1 cellular context compared by ENCODE assay signal in the genomic region with DNA sequence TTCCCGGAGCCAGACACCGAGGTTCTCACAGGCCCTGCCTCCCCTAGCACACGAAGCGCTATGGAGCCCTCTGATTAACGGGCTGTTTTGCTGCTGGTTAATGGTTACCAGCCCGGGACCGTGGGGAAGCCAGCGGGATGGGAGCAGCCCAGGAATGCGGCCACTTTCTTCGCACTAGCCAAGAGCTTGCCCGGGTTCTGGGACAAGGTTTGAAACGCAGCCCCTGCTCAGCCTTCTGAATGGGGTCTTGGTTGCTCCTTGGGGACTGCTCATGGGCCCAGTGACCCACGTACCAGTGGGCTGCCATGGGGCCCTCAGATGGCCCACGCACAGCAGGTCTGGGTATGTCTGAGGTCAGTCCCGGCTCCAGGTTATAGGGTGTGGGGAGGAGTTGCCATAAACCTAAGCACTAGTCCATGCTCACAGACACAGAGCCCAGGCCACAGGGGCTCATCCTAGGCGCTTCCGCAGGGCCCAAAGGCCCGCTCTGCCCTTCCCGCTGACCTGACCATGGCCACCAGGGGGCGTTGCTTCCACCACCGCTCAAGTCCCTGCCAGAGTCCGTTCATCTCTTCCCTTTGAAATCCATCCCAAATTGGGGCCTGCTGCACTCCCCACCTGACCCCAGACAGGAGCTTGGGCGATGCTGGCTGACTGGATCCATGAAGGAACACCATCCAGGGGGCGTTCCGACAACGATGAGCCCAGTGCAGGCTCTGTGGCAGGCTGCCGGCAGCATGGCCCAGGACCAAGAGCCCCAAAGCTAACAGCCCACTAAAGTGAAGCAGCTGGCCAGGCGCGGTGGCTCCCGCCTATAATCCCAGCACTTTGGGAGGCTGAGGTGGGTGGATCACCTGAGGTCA.
TF ChIP-seq lines count a peak whose summit lies in the region.

No MANE protein-coding gene starts in this region.

TF ChIP-seq in HepG2, 621 proteins besides CTCF, POLR2A, EP300 and RAD21 (continued from another document and continues in another):
- TF ChIP-seq ZNF784 (CRISPR knock-in tag; IDR thresholded peaks at IDR 0.05; ENCODE audit: borderline replicate concordance) (peak; percentile 63; the same call in 1 of the 2 replicates), JUNB (CRISPR knock-in tag; IDR thresholded peaks at IDR 0.05; ENCODE audit: borderline replicate concordance) (no peak), ZBTB37 (CRISPR knock-in tag; IDR thresholded peaks at IDR 0.05) (no peak), ZNF883 (CRISPR knock-in tag; IDR thresholded peaks at IDR 0.05; ENCODE audit: not compliant biosample characterization) (peak; percentile 41), POGZ (CRISPR knock-in tag; IDR thresholded peaks at IDR 0.05) (no peak), PHF8 (CRISPR knock-in tag; IDR thresholded peaks at IDR 0.05) (no peak; the same call in none of the 2 replicates), MYC (CRISPR knock-in tag; IDR thresholded peaks at IDR 0.05; ENCODE audit: borderline replicate concordance) (no peak), ZNF251 (CRISPR knock-in tag; IDR thresholded peaks at IDR 0.05) (no peak), HNRNPUL1 (IDR thresholded peaks at IDR 0.05; ENCODE audit: low read depth, low read length) (no peak), CEBPG (CRISPR knock-in tag; IDR thresholded peaks at IDR 0.05) (no peak), PCBP2 (optimal IDR thresholded peaks at IDR 0.05; ENCODE audit: low read depth, low read length, poor library complexity, severe bottlenecking) (no peak), STAG1 (CRISPR knock-in tag; IDR thresholded peaks at IDR 0.05) (peak; percentile 65), ZNF337 (CRISPR knock-in tag; IDR thresholded peaks at IDR 0.05; ENCODE audit: borderline replicate concordance, low read depth) (peak; percentile 79; the same call in 1 of the 2 replicates), MZF1 (CRISPR knock-in tag; IDR thresholded peaks at IDR 0.05; ENCODE audit: borderline replicate concordance) (no peak), LCORL (IDR thresholded peaks at IDR 0.05) (no peak), LCORL (CRISPR knock-in tag; IDR thresholded peaks at IDR 0.05) (peak; percentile 92), SMAD1 (CRISPR knock-in tag; IDR thresholded peaks at IDR 0.05; ENCODE audit: borderline replicate concordance, low read depth) (0 out of 2 replicates have a peak, but pooled peaks have one; percentile 89), ZNF136 (CRISPR knock-in tag; IDR thresholded peaks at IDR 0.05; ENCODE audit: low read depth) (0 out of 2 replicates have a peak, but pooled peaks have one; percentile 85), SP140L (CRISPR knock-in tag; IDR thresholded peaks at IDR 0.05; ENCODE audit: borderline replicate concordance) (no peak), REPIN1 (CRISPR knock-in tag; IDR thresholded peaks at IDR 0.05; ENCODE audit: borderline replicate concordance, low read depth) (peak; percentile 30; the same call in 1 of the 2 replicates), TRAFD1 (CRISPR knock-in tag; IDR thresholded peaks at IDR 0.05; ENCODE audit: borderline replicate concordance) (no peak), SOX13 (IDR thresholded peaks at IDR 0.05) (no peak), SOX13 (CRISPR knock-in tag; conservative IDR thresholded peaks at IDR 0.05 in 1 of 2, IDR thresholded peaks at IDR 0.05 in 1 of 2) (no peak), ZNF263 (CRISPR knock-in tag; IDR thresholded peaks at IDR 0.05) (no peak), KDM5B (CRISPR knock-in tag; IDR thresholded peaks at IDR 0.05; ENCODE audit: borderline replicate concordance) (0 out of 2 replicates have a peak, but pooled peaks have one; percentile 10), FOXO1 (CRISPR knock-in tag; IDR thresholded peaks at IDR 0.05) (no peak), BHLHE40 (IDR thresholded peaks at IDR 0.05; ENCODE audit: low read length) (no peak), MAZ (IDR thresholded peaks at IDR 0.05; ENCODE audit: borderline replicate concordance, low read depth, low read length) (no peak), MAZ (CRISPR knock-in tag; IDR thresholded peaks at IDR 0.05; ENCODE audit: low read depth) (peak; percentile 26; the same call in 1 of the 2 replicates), AGO2 (optimal IDR thresholded peaks at IDR 0.05; ENCODE audit: low read depth, low read length) (no peak), ZSCAN25 (CRISPR knock-in tag; IDR thresholded peaks at IDR 0.05) (peak; percentile 97), POLR2AphosphoS2 (IDR thresholded peaks at IDR 0.05; ENCODE audit: low read depth, low read length) (no peak), ZNF605 (CRISPR knock-in tag; IDR thresholded peaks at IDR 0.05) (peak; percentile 35; the same call in 1 of the 2 replicates), TSC22D2 (CRISPR knock-in tag; IDR thresholded peaks at IDR 0.05; ENCODE audit: borderline replicate concordance) (no peak), ZNF577 (CRISPR knock-in tag; IDR thresholded peaks at IDR 0.05; ENCODE audit: borderline replicate concordance, low read depth) (no peak), ZNF775 (CRISPR knock-in tag; IDR thresholded peaks at IDR 0.05; ENCODE audit: borderline replicate concordance) (no peak), PAX8 (CRISPR knock-in tag; IDR thresholded peaks at IDR 0.05; ENCODE audit: borderline replicate concordance) (no peak), ZNF142 (CRISPR knock-in tag; IDR thresholded peaks at IDR 0.05) (no peak)
- TF ChIP-seq, protein P1, sequence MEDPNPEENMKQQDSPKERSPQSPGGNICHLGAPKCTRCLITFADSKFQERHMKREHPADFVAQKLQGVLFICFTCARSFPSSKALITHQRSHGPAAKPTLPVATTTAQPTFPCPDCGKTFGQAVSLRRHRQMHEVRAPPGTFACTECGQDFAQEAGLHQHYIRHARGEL (CRISPR knock-in tag; IDR thresholded peaks at IDR 0.05), result no peak
- TF ChIP-seq, protein P2, sequence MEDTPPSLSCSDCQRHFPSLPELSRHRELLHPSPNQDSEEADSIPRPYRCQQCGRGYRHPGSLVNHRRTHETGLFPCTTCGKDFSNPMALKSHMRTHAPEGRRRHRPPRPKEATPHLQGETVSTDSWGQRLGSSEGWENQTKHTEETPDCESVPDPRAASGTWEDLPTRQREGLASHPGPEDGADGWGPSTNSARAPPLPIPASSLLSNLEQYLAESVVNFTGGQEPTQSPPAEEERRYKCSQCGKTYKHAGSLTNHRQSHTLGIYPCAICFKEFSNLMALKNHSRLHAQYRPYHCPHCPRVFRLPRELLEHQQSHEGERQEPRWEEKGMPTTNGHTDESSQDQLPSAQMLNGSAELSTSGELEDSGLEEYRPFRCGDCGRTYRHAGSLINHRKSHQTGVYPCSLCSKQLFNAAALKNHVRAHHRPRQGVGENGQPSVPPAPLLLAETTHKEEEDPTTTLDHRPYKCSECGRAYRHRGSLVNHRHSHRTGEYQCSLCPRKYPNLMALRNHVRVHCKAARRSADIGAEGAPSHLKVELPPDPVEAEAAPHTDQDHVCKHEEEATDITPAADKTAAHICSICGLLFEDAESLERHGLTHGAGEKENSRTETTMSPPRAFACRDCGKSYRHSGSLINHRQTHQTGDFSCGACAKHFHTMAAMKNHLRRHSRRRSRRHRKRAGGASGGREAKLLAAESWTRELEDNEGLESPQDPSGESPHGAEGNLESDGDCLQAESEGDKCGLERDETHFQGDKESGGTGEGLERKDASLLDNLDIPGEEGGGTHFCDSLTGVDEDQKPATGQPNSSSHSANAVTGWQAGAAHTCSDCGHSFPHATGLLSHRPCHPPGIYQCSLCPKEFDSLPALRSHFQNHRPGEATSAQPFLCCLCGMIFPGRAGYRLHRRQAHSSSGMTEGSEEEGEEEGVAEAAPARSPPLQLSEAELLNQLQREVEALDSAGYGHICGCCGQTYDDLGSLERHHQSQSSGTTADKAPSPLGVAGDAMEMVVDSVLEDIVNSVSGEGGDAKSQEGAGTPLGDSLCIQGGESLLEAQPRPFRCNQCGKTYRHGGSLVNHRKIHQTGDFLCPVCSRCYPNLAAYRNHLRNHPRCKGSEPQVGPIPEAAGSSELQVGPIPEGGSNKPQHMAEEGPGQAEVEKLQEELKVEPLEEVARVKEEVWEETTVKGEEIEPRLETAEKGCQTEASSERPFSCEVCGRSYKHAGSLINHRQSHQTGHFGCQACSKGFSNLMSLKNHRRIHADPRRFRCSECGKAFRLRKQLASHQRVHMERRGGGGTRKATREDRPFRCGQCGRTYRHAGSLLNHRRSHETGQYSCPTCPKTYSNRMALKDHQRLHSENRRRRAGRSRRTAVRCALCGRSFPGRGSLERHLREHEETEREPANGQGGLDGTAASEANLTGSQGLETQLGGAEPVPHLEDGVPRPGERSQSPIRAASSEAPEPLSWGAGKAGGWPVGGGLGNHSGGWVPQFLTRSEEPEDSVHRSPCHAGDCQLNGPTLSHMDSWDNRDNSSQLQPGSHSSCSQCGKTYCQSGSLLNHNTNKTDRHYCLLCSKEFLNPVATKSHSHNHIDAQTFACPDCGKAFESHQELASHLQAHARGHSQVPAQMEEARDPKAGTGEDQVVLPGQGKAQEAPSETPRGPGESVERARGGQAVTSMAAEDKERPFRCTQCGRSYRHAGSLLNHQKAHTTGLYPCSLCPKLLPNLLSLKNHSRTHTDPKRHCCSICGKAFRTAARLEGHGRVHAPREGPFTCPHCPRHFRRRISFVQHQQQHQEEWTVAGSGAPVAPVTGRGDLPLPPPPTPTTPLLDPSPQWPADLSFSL (CRISPR knock-in tag; IDR thresholded peaks at IDR 0.05), result peak; percentile 47; the same call in 1 of the 2 replicates
- TF ChIP-seq, protein P3, sequence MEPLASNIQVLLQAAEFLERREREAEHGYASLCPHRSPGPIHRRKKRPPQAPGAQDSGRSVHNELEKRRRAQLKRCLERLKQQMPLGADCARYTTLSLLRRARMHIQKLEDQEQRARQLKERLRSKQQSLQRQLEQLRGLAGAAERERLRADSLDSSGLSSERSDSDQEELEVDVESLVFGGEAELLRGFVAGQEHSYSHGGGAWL (CRISPR knock-in tag; IDR thresholded peaks at IDR 0.05), result peak; percentile 21; the same call in 1 of the 2 replicates
